8 cellular contexts compared by ENCODE assay signal in genomic region chr2:12716250-12717190, GRCh38. TPM values are rescaled to one million over a fixed set of nuclear protein-coding genes. Genes with fewer than 3 reads are reported as not detected.
DNase-seq lines count a peak whose midpoint lies in the region; ATAC-seq, FAIRE-seq and TF ChIP-seq lines count a peak whose summit lies in the region.

Gene TRIB2 (plus strand): TSS chr2:12716936. CDS start chr2:12718308, 1,372 bp downstream.

- peak; percentile 5 for TF ChIP-seq CTCF in GM12865 (IDR thresholded peaks at IDR 0.05; ENCODE audit: insufficient read depth, low read depth, low read length, missing control alignments)
- TF ChIP-seq CTCF in ascending aorta (IDR thresholded peaks at IDR 0.05), result peak in 1 of 3 experiments; percentile 3

- intact Hi-C loops in ascending aorta (cut with DNase I), result loop anchor here (2.0 to 10.0 kb wide), 11 partner anchors 32 to 1904 kb away; partner anchors contain the start of genes LPIN1 and PDIA6
- intact Hi-C loops in right cardiac atrium (cut with DNase I), result loop anchor here in 3 of 4 donors (5.0 to 10.0 kb wide), 11 partner anchors 172 to 892 kb away; no protein-coding TSS in a partner anchor

- H3K4me3 ChIP-seq in GM12865 (ENCODE audit: low read depth, low read length) (peak within 1 kb of the TSS; percentile 82), ascending aorta (peak within 1 kb of the TSS; percentile 80 to 91), right cardiac atrium (ENCODE audit: low read length) (peak within 1 kb of the TSS; percentile 85)

- ATAC-seq in HG02763 (IDR thresholded peaks at IDR 0.05; ENCODE audit: unreplicated experiment) (peak; percentile 62), right cardiac atrium (peak; percentile 87 to 90)

- DNase-seq in GM12865 (ENCODE audit: low read depth), result peak; percentile 94
- DNase-seq in NCI-H187 treated with DMSO at 0.1 percent for 48 hours (lab: John Stamatoyannopoulos, UW), result peak; percentile 62
- DNase-seq in T-helper 22 cell (ENCODE audit: low read depth), result peak; percentile 89
- DNase-seq in ascending aorta (ENCODE audit: low spot score in 2 of 2), result peak; percentile 69 to 95
- peak; percentile 90 to 98 (median 97) for DNase-seq in right cardiac atrium
- peak; percentile 86 for DNase-seq in putamen (ENCODE audit: low spot score)
- peak; percentile 94 for DNase-seq in urothelium cell line (ENCODE audit: low spot score)

- H3K4me1 ChIP-seq in ascending aorta (peaks cover 12 to 25% of the 10 kb centered on the region in 2 donors), right cardiac atrium (ENCODE audit: control insufficient read depth, insufficient read depth, low read length) (peaks cover 9% of the 10 kb centered on the region)

- FAIRE-seq in urothelium cell line (lab: Jason Lieb, UNC), result peak; percentile 65

- H3K9me3 ChIP-seq in ascending aorta, result no peaks in the 10 kb centered on the region
- H3K9me3 ChIP-seq in right cardiac atrium (ENCODE audit: control insufficient read depth, low read length), result no peaks in the 10 kb centered on the region

- no peaks in the 10 kb centered on the region for H3K36me3 ChIP-seq in ascending aorta

- WGBS in right cardiac atrium, result under 1% methylated on average over 89 of the region's 90 CpGs

- H3K27me3 ChIP-seq in ascending aorta (no peaks in the 10 kb centered on the region), right cardiac atrium (ENCODE audit: control insufficient read depth, insufficient read depth) (no peaks in the 10 kb centered on the region)

- H3K27ac ChIP-seq in ascending aorta (peak within 1 kb of the TSS; percentile 92 to 95), right cardiac atrium (ENCODE audit: low read length) (peak within 1 kb of the TSS; percentile 100)

RNA-seq across cellular contexts. Expression of gene TRIB2, which starts in this region (rescaled TPM):
- total RNA-seq in ascending aorta (55.6 TPM), right cardiac atrium (10 to 100 TPM; 24.7 to 32.2 (median 28.2) TPM)
- 25.3 TPM for polyA plus RNA-seq in right cardiac atrium

Comparison
In these comparisons a context has a peak if more than half of its experiments do, and no peak if none do; other contexts are left out.
1. Peak in every context shown above with its lines: DNase-seq, ATAC-seq, H3K4me3 ChIP-seq and H3K27ac ChIP-seq.